ENCODE assay signal across 16 cellular contexts in the genomic region with DNA sequence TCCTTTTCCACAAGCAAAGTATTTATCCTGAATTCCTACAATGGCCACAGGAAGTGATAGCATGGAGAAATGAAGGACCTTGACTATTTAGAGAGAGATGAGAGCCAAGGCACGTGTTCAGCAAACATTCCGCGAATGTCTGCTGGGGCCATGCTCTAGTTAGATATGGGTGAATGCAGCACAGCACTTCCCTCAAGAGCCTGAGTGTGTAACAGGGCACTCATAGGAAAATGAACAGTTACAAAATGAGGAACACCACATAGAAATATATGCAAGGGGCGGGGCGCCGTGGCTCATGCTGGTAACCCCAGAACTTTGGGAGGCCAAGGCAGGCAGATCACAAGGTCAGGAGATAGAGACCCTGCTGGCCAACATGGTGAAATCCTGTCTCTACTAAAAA.
"Had no signal": no experiment of that assay in that cellular context is flagged by ENCODE, and none has a peak within 500 bp of the region (broad histone marks: within the 10 kb centered on the region; RNA-seq: fewer than 3 reads in every experiment).

No MANE protein-coding gene starts in this region.

- DNase-seq: activated CD4-positive, alpha-beta T cell treated with anti-CD3 and anti-CD28 coated beads, Interleukin-2, amount 10 ng/mL, durations not matched to agents 7 days and 5 days; activated CD8-positive, alpha-beta memory T cell treated with anti-CD3 and anti-CD28 coated beads for 24 hours; activated effector memory CD4-positive, alpha-beta T cell treated with anti-CD3 and anti-CD28 coated beads, Interleukin-2, amount 50 U/mL, for 16 hours; activated T-cell treated with anti-CD3 and anti-CD28 coated beads, Interleukin-2, amount 50 U/mL, for 72 hours; cerebellar nuclear complex; effector CD4-positive, alpha-beta T cell; hypothalamus; islet precursor cell; left ventricle myocardium inferior; nephron progenitor cell; nucleus accumbens; sigmoid colon; stimulated activated CD4-positive, alpha-beta T cell treated with anti-CD3 and anti-CD28 coated beads, Interleukin-4, amount 100 ng/mL, for 24 hours had no signal

- FAIRE-seq: astrocyte, bronchial epithelial cell had no signal

- H3K4me3 ChIP-seq: left ventricle myocardium inferior, sigmoid colon, thoracic aorta had no signal
